Comparison of ENCODE assay signal across 29 cellular contexts in the genomic region with DNA sequence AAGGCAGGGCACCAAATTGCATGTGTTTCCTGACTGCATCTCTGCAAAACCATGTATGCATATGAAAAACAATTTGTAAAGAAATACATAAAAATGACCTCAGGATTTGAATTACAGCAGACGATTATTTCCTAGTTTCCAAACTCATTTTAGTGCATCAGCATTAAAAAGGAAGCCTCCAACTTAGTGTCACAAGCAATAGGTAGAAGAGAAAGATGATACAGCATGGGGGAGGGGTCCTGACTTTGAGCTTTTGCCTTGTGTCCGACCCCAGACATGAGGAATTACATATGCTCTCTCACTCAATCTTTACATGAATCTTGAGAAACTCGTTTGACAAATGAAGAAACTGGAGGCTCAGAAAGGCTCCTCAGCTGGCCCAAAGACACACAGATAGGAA.
"Had no signal": no experiment of that assay in that cellular context is flagged by ENCODE, and none has a peak within 500 bp of the region (broad histone marks: within the 10 kb centered on the region; RNA-seq: fewer than 3 reads in every experiment).

No MANE protein-coding gene starts in this region.

- H3K9me3 ChIP-seq: esophagus muscularis mucosa, heart left ventricle, left lung, lower lobe of right lung, neutrophil, right lobe of liver, testis, transverse colon, vagina had no signal

- H3K4me1 Mint-ChIP-seq: activated B cell treated with CpG ODN at 0.5 μM for 24 hours; activated naive CD4-positive, alpha-beta T cell treated with anti-CD3 and anti-CD28 coated beads, Interleukin-2, amount 50 U/mL, for 24 hours; activated naive CD8-positive, alpha-beta T cell treated with anti-CD3 and anti-CD28 coated beads, Interleukin-2, amount 50 U/mL, for 24 hours; activated T-helper 17 cell treated with anti-CD3 and anti-CD28 coated beads, Interleukin-2, amount 50 U/mL, for 72 hours had no signal

- H3K27ac ChIP-seq: esophagus muscularis mucosa, foreskin keratinocyte, heart left ventricle, left lung, lower lobe of right lung, neutrophil, right lobe of liver, testis, transverse colon, vagina had no signal

- H3K4me1 ChIP-seq: foreskin keratinocyte, heart left ventricle, left lung, lower lobe of right lung, right lobe of liver, testis, transverse colon, vagina had no signal

- H3K27ac Mint-ChIP-seq: activated B cell treated with CpG ODN at 0.5 μM for 24 hours; activated CD8-positive, alpha-beta T cell treated with anti-CD3 and anti-CD28 coated beads for 36 hours; activated naive CD4-positive, alpha-beta T cell treated with anti-CD3 and anti-CD28 coated beads, Interleukin-2, amount 50 U/mL, for 24 hours; activated naive CD8-positive, alpha-beta T cell treated with anti-CD3 and anti-CD28 coated beads, Interleukin-2, amount 50 U/mL, for 24 hours; activated T-helper 17 cell treated with anti-CD3 and anti-CD28 coated beads, Interleukin-2, amount 50 U/mL, for 72 hours; effector memory CD8-positive, alpha-beta T cell; natural killer cell treated with Interleukin-12 subunit alpha and Interleukin-12 subunit beta and Interleukin-15 and Interleukin-18, amount 100 ng/mL, for 72 hours had no signal

- ATAC-seq: activated CD8-positive, alpha-beta T cell treated with anti-CD3 and anti-CD28 coated beads for 36 hours; activated naive CD8-positive, alpha-beta T cell treated with anti-CD3 and anti-CD28 coated beads, Interleukin-2, amount 50 U/mL, for 24 hours; activated T-cell treated with anti-CD3 and anti-CD28 coated beads, Interleukin-2, amount 50 U/mL, for 4 hours; activated T-helper 17 cell treated with anti-CD3 and anti-CD28 coated beads, Interleukin-2, amount 50 U/mL, for 72 hours; effector memory CD8-positive, alpha-beta T cell; foreskin keratinocyte; heart left ventricle; left lung; lower lobe of right lung; natural killer cell treated with Interleukin-12 subunit alpha and Interleukin-12 subunit beta and Interleukin-15 and Interleukin-18, amount 100 ng/mL, for 72 hours; right lobe of liver; stimulated activated naive CD8-positive, alpha-beta T cell treated with anti-CD3 and anti-CD28 coated beads, Interleukin-15, Interleukin-2, amounts not matched to agents 100 U/mL and 50 U/mL, for 24 hours had no signal

- H3K27me3 ChIP-seq: esophagus muscularis mucosa, foreskin keratinocyte, left lung, right lobe of liver, testis, transverse colon, vagina had no signal

- H3K36me3 ChIP-seq: esophagus muscularis mucosa, heart left ventricle, left lung, lower lobe of right lung, neutrophil, right lobe of liver, transverse colon, vagina had no signal

- H3K4me3 ChIP-seq: esophagus muscularis mucosa, heart left ventricle, left lung, lower lobe of right lung, right lobe of liver, testis, transverse colon, vagina had no signal

- H3K9me3 Mint-ChIP-seq: activated B cell treated with CpG ODN at 0.5 μM for 24 hours; activated CD8-positive, alpha-beta T cell treated with anti-CD3 and anti-CD28 coated beads for 36 hours; activated naive CD4-positive, alpha-beta T cell treated with anti-CD3 and anti-CD28 coated beads, Interleukin-2, amount 50 U/mL, for 24 hours; activated naive CD8-positive, alpha-beta T cell treated with anti-CD3 and anti-CD28 coated beads, Interleukin-2, amount 50 U/mL, for 24 hours; activated T-cell treated with anti-CD3 and anti-CD28 coated beads, Interleukin-2, amount 50 U/mL, for 4 hours; activated T-helper 17 cell treated with anti-CD3 and anti-CD28 coated beads, Interleukin-2, amount 50 U/mL, for 72 hours; effector memory CD8-positive, alpha-beta T cell; natural killer cell treated with Interleukin-12 subunit alpha and Interleukin-12 subunit beta and Interleukin-15 and Interleukin-18, amount 100 ng/mL, for 72 hours had no signal

- H3K4me3 Mint-ChIP-seq: activated B cell treated with CpG ODN at 0.5 μM for 24 hours; activated CD8-positive, alpha-beta T cell treated with anti-CD3 and anti-CD28 coated beads for 36 hours; activated naive CD4-positive, alpha-beta T cell treated with anti-CD3 and anti-CD28 coated beads, Interleukin-2, amount 50 U/mL, for 24 hours; activated naive CD8-positive, alpha-beta T cell treated with anti-CD3 and anti-CD28 coated beads, Interleukin-2, amount 50 U/mL, for 24 hours; activated T-cell treated with anti-CD3 and anti-CD28 coated beads, Interleukin-2, amount 50 U/mL, for 4 hours; activated T-helper 17 cell treated with anti-CD3 and anti-CD28 coated beads, Interleukin-2, amount 50 U/mL, for 72 hours; effector memory CD8-positive, alpha-beta T cell; natural killer cell treated with Interleukin-12 subunit alpha and Interleukin-12 subunit beta and Interleukin-15 and Interleukin-18, amount 100 ng/mL, for 72 hours had no signal

- DNase-seq: activated B cell treated with CpG ODN at 0.5 μM for 24 hours; activated CD4-positive, alpha-beta T cell treated with anti-CD3 and anti-CD28 coated beads, Interleukin-2, amount 50 U/mL, for 1 hour; activated CD8-positive, alpha-beta T cell treated with anti-CD3 and anti-CD28 coated beads for 36 hours; activated gamma-delta T cell treated with Interleukin-2 at 50 U/mL for 16 hours; activated naive CD8-positive, alpha-beta T cell treated with anti-CD3 and anti-CD28 coated beads, Interleukin-2, amount 50 U/mL, for 24 hours; activated T-cell treated with anti-CD3 and anti-CD28 coated beads, Interleukin-2, amount 50 U/mL, for 4 hours; amygdala; caudate nucleus; cortex of kidney; effector memory CD8-positive, alpha-beta T cell; foreskin keratinocyte; heart left ventricle; kidney glomerular epithelial cell; left lung; lower lobe of right lung; mesenchymal stem cell; right lobe of liver; stimulated activated CD4-positive, alpha-beta T cell treated with anti-CD3 and anti-CD28 coated beads, Interleukin-12 subunit alpha, Interleukin-12 subunit beta, amount 100 ng/mL, for 4 hours; stimulated activated CD4-positive, alpha-beta T cell treated with anti-CD3 and anti-CD28 coated beads, Interleukin-4, amount 100 ng/mL, for 1 hour; stimulated activated naive CD8-positive, alpha-beta T cell treated with anti-CD3 and anti-CD28 coated beads, Interleukin-15, Interleukin-2, amounts not matched to agents 100 U/mL and 50 U/mL, for 24 hours; T-helper 2 cell; testis; transverse colon had no signal

- H3K36me3 Mint-ChIP-seq: activated naive CD4-positive, alpha-beta T cell treated with anti-CD3 and anti-CD28 coated beads, Interleukin-2, amount 50 U/mL, for 24 hours; natural killer cell treated with Interleukin-12 subunit alpha and Interleukin-12 subunit beta and Interleukin-15 and Interleukin-18, amount 100 ng/mL, for 72 hours had no signal
